23 cellular contexts compared by ENCODE assay signal in the genomic region with DNA sequence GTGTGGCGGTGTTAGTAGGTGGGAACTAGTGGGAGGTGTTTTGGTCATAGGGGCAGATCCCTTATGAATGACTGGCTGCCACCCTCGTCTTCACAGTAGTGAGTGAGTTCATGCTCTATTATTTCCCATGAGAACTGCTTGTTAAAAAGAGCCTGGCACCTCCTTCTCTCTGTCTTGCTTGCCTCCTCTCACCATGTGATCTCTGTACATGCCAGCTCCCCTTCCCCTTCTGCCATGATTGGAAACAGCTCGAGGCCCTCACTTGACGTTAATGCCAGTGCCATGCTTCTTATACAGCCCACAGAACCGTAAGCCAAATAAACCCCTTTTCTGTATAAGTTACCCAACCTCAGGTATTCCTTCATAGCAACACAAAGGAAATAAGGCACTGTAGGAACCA. TPM values are rescaled to one million over a fixed set of nuclear protein-coding genes. Genes with fewer than 3 reads are reported as not detected.
"Had no signal": no experiment of that assay in that cellular context is flagged by ENCODE, and none has a peak within 500 bp of the region (broad histone marks: within the 10 kb centered on the region; RNA-seq: fewer than 3 reads in every experiment).

No MANE protein-coding gene starts in this region.

- H3K27ac ChIP-seq: KMS-11, SJSA1, SK-N-MC had no signal

- DNase-seq: Kasumi-1, MM.1S, NCI-H1092 treated with DMSO at 0.1 percent for 48 hours, NCI-H1436, NCI-H187, NCI-H2029, NCI-H2081 treated with DMSO at 0.1 percent for 48 hours, NCI-H2171, NCI-H226, NCI-H446, NCI-H510A, NCI-H524 treated with DMSO at 0.1 percent for 48 hours, NCI-H69, NCI-H774, Right ventricle myocardium superior, RPMI8226, SIG-M5 had no signal

- H3K36me3 ChIP-seq: SJSA1 had no signal

- H3K4me3 ChIP-seq: K562, SJSA1, SK-N-MC had no signal

- ATAC-seq: K562 had no signal

- H3K9me3 ChIP-seq: SJSA1 had no signal

- H3K4me1 ChIP-seq: SJSA1 had no signal

- H3K27ac Mint-ChIP-seq: IgD-negative memory B cell had no signal

- H3K27me3 ChIP-seq: SJSA1 had no signal

- H3K4me3 Mint-ChIP-seq: IgD-negative memory B cell had no signal

RNA-seq across cellular contexts. Expression of gene PNMA6F, which starts 21.7 kb away (rescaled TPM):
- total RNA-seq: K562, M059J, Right ventricle myocardium superior, SJSA1 had no signal
- polyA plus RNA-seq: IgD-negative memory B cell, K562 had no signal
